In genomic region chr2:104164721-104165252, GRCh38 we compare ENCODE assay signal across 2 cellular contexts.
TF ChIP-seq lines count a peak whose summit lies in the region.

No MANE protein-coding gene starts in this region.

TF ChIP-seq in WTC11, 78 proteins besides CTCF, POLR2A, EP300 and RAD21 (continued from another document):
- TF ChIP-seq SP1 (CRISPR knock-in tag; conservative IDR thresholded peaks at IDR 0.05) (no peak), PRDM15 (CRISPR knock-in tag; IDR thresholded peaks at IDR 0.05) (no peak), ZNF281 (CRISPR knock-in tag; IDR thresholded peaks at IDR 0.05) (no peak), ZNF121 (CRISPR knock-in tag; IDR thresholded peaks at IDR 0.05) (no peak), ZNF232 (CRISPR knock-in tag; IDR thresholded peaks at IDR 0.05) (no peak), RORB (CRISPR knock-in tag; IDR thresholded peaks at IDR 0.05) (no peak), ZNF219 (CRISPR knock-in tag; IDR thresholded peaks at IDR 0.05; ENCODE audit: borderline replicate concordance) (no peak)

TF ChIP-seq in H1, 55 proteins besides CTCF, POLR2A, EP300 and RAD21 (continued from another document):
- no peak for TF ChIP-seq E2F6 (IDR thresholded peaks at IDR 0.05)
- TF ChIP-seq TAF7 (optimal IDR thresholded peaks at IDR 0.05; ENCODE audit: borderline replicate concordance, low read depth, low read length), result no peak
- TF ChIP-seq EGR1 (IDR thresholded peaks at IDR 0.05; ENCODE audit: borderline replicate concordance, low read depth, low read length), result 0 out of 2 replicates have a peak, but pooled peaks have one; percentile 22
- TF ChIP-seq FOSL1 (IDR thresholded peaks at IDR 0.05; ENCODE audit: insufficient read depth, low read depth, low read length), result no peak
- no peak for TF ChIP-seq GABPA (IDR thresholded peaks at IDR 0.05; ENCODE audit: borderline replicate concordance, insufficient read depth, low read length)
- no peak for TF ChIP-seq CHD1 (IDR thresholded peaks at IDR 0.05; ENCODE audit: low read depth, low read length)
